ENCODE assay signal across 8 cellular contexts in the genomic region with DNA sequence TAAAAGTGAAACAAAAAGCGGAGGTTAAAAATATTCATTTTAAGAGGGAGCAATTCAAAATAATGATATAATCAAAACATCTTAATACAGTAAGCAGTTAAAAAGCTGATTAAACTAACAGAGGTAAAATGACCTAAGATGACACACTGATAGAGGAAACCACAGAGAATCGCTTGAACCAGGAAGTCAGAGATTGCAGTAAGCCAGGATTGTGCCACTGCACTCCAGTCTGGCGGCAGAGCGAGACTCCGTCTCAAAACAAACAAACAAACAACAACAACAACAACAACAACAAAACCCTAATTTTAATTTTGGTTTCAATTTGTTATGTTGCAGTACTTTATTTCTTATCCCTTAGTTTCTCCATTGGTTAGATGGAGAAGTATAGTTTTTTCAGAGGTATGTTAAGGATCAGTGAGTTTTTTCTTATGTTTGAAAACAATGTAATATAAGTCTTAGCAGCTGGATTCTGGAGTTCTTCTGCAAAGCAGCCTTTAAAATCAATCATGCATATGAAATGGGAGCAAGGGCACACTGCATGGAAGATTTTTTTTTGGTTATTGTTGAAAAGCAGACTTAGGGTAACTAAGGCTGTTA. TPM values are rescaled to one million over a fixed set of nuclear protein-coding genes. Genes with fewer than 3 reads are reported as not detected.
DNase-seq lines count a peak whose midpoint lies in the region; ATAC-seq and TF ChIP-seq lines count a peak whose summit lies in the region.

No MANE protein-coding gene starts in this region.

- H2AK5ac ChIP-seq in neuronal stem cell (ENCODE audit: low read depth, low read length) = no peak overlapping the region

- no peak overlapping the region for H3K18ac ChIP-seq in neuronal stem cell (ENCODE audit: low read length)

- no peak overlapping the region for H3K4me3 Mint-ChIP-seq in osteocyte (ENCODE audit: unreplicated experiment)

- H3K36me3 ChIP-seq in SK-N-MC (ENCODE audit: insufficient read depth, low read length) = no peaks in the 10 kb centered on the region
- H3K36me3 ChIP-seq in neuronal stem cell (replicated peaks in 1 of 2; ENCODE audit: control insufficient read depth in 2 of 2, insufficient read depth in 2 of 2, low read length in 2 of 2) = no peaks in the 10 kb centered on the region

- no CpG with 5 or more reads among the region's 5 CpGs for WGBS in neuronal stem cell (ENCODE audit: extremely low coverage in 2 of 2, insufficient read length in 2 of 2, insufficient replicate concordance in 1 of 2), 2 donors

- H3K9me3 ChIP-seq in SK-N-MC (ENCODE audit: low read depth, low read length) (no peaks in the 10 kb centered on the region), neuronal stem cell (replicated peaks in 1 of 2; ENCODE audit: control insufficient read depth in 2 of 2, insufficient read depth in 1 of 2, low read depth in 1 of 2, low read length in 2 of 2) (no peaks in the 10 kb centered on the region)

- no peaks in the 10 kb centered on the region for H3K9me3 Mint-ChIP-seq in osteocyte (ENCODE audit: unreplicated experiment)

- H3K27ac ChIP-seq in SK-N-MC (peak overlapping the region; percentile 42; the same call in 1 of the 2 replicates), neuronal stem cell (replicated peaks; ENCODE audit: low read length) (no peak overlapping the region)

- H4K91ac ChIP-seq in neuronal stem cell (ENCODE audit: low read depth, low read length, poor library complexity) = no peak overlapping the region

- no peak overlapping the region for H3K9ac ChIP-seq in SK-N-MC (ENCODE audit: insufficient read length)
- no peak overlapping the region for H3K9ac ChIP-seq in neuronal stem cell (ENCODE audit: low read depth, low read length, poor library complexity)

- no peaks in the 10 kb centered on the region for H3K79me1 ChIP-seq in neuronal stem cell (ENCODE audit: low read depth, low read length)

- no peaks in the 10 kb centered on the region for H3K27me3 ChIP-seq in neuronal stem cell (ENCODE audit: control insufficient read depth in 3 of 3, insufficient read depth in 3 of 3, low read depth in 1 of 3, low read length in 3 of 3)

- no peak overlapping the region for H2BK15ac ChIP-seq in neuronal stem cell (ENCODE audit: low read length)

- peak; percentile 77 for ATAC-seq in HG02884 (IDR thresholded peaks at IDR 0.05; ENCODE audit: unreplicated experiment)

- no peak overlapping the region for H2BK120ac ChIP-seq in neuronal stem cell (ENCODE audit: low read depth, low read length)

- no peak overlapping the region for H2AFZ ChIP-seq in neuronal stem cell (ENCODE audit: low read length)

- H4K8ac ChIP-seq in neuronal stem cell (ENCODE audit: low read depth, low read length) = no peak overlapping the region

- no peak overlapping the region for H3K4ac ChIP-seq in neuronal stem cell (ENCODE audit: low read length)

- H3K4me1 Mint-ChIP-seq in osteocyte (ENCODE audit: unreplicated experiment) = peaks cover 10% of the 10 kb centered on the region

- no peak overlapping the region for H3K27ac Mint-ChIP-seq in osteocyte (ENCODE audit: unreplicated experiment)

- no peak overlapping the region for H2BK12ac ChIP-seq in neuronal stem cell (ENCODE audit: low read length)

- no peak overlapping the region for H3K23ac ChIP-seq in neuronal stem cell (ENCODE audit: low read depth, low read length, poor library complexity)

- no peak overlapping the region for H3K14ac ChIP-seq in neuronal stem cell (ENCODE audit: low read length)

- no peaks in the 10 kb centered on the region for H3K27me3 Mint-ChIP-seq in osteocyte (ENCODE audit: unreplicated experiment)

- TF ChIP-seq CTCF in fibroblast of pulmonary artery (IDR thresholded peaks at IDR 0.05; ENCODE audit: low read length, missing control alignments) (no peak), osteocyte (IDR thresholded peaks at IDR 0.05) (no peak)

- no peaks in the 10 kb centered on the region for H3K36me3 Mint-ChIP-seq in osteocyte (ENCODE audit: unreplicated experiment)

- H2BK5ac ChIP-seq in neuronal stem cell (ENCODE audit: low read length) = no peak overlapping the region

- peaks cover 0 to 3% of the 10 kb centered on the region in 2 donors for H3K4me1 ChIP-seq in neuronal stem cell (ENCODE audit: control insufficient read depth in 2 of 2, insufficient read depth in 1 of 2, low read depth in 1 of 2, low read length in 2 of 2)

- H3K4me3 ChIP-seq in SK-N-MC (peak overlapping the region; percentile 72), fibroblast of pulmonary artery (replicated peaks; ENCODE audit: low read depth, low read length) (peak overlapping the region; percentile 41), neuronal stem cell (ENCODE audit: low read length in 2 of 2) (no peak overlapping the region)

- peak; percentile 4 for DNase-seq in NCI-H2171 treated with DMSO at 0.1 percent for 48 hours (lab: John Stamatoyannopoulos, UW)
- no peak for DNase-seq in NCI-H2171 (lab: John Stamatoyannopoulos, UW)
- no peak for DNase-seq in SK-N-MC (ENCODE audit: low read depth, low spot score)
- peak; percentile 5 for DNase-seq in fibroblast of pulmonary artery (ENCODE audit: low read depth)
- DNase-seq in cerebellar nuclear complex (lab: John Stamatoyannopoulos, UW) = no peak
- DNase-seq in osteocyte (ENCODE audit: extremely low spot score, unreplicated experiment) = no peak
- no peak for DNase-seq in neuronal stem cell (ENCODE audit: low spot score)

- no peak overlapping the region for H3K4me2 ChIP-seq in neuronal stem cell (ENCODE audit: insufficient read depth, low read length, poor library complexity, severe bottlenecking)

RNA-seq across cellular contexts. Expression of gene MLANA, which starts 58.5 kb away (rescaled TPM):
- total RNA-seq in osteocyte = not detected in 2 replicates
- not detected for polyA plus RNA-seq in neuronal stem cell (2013, experiment 1 of 2)
- not detected for polyA plus RNA-seq in neuronal stem cell (2013, experiment 2 of 2)

Comparison
In these comparisons a context has a peak if more than half of its experiments do, and no peak if none do; other contexts are left out.
1. DNase-seq: peak in NCI-H2171 treated with DMSO at 0.1 percent for 48 hours (single experiment) and fibroblast of pulmonary artery (single experiment); none in NCI-H2171 (single experiment), SK-N-MC (single experiment), cerebellar nuclear complex (0 of 2), osteocyte (single experiment) and neuronal stem cell (single experiment).
2. H3K4me3 ChIP-seq: peak in SK-N-MC (single experiment) and fibroblast of pulmonary artery (single experiment); none in neuronal stem cell (0 of 2).